Comparison of ENCODE assay signal across 1 cellular context in genomic region chr3:196219194-196219969, GRCh38.
TF ChIP-seq lines count a peak whose summit lies in the region.

No MANE protein-coding gene starts in this region.

TF ChIP-seq in K562, 482 proteins besides CTCF, POLR2A, EP300 and RAD21 (continued from another document):
- TF ChIP-seq PKNOX1 (IDR thresholded peaks at IDR 0.05) (no peak), KLF6 (CRISPR knock-in tag; IDR thresholded peaks at IDR 0.05; ENCODE audit: borderline replicate concordance) (no peak), EGR1 (conservative IDR thresholded peaks at IDR 0.05) (0 out of 2 replicates have a peak, but pooled peaks have one; percentile 20), RFX1 (IDR thresholded peaks at IDR 0.05) (peak; percentile 77)
